In genomic region chr7:45114257-45114656, GRCh38 we compare ENCODE assay signal across 6 cellular contexts. TPM values are rescaled to one million over a fixed set of nuclear protein-coding genes. Genes with fewer than 3 reads are reported as not detected.
"Had no signal": no experiment of that assay in that cellular context is flagged by ENCODE, and none has a peak within 500 bp of the region (broad histone marks: within the 10 kb centered on the region; RNA-seq: fewer than 3 reads in every experiment).

No MANE protein-coding gene starts in this region.

RNA-seq across cellular contexts. Expression of gene NACAD, which starts 25.5 kb away (rescaled TPM):
- total RNA-seq: OCI-LY7 had no signal

RNA-seq across cellular contexts. Expression of gene RAMP3, which starts 43.3 kb away (rescaled TPM):
- total RNA-seq: HT-29, IMR-90, OCI-LY7, PC-3, SK-MEL-5 had no signal
- polyA plus RNA-seq: IMR-90, SK-N-SH had no signal
